In genomic region chr16:1199342-1200013, GRCh38 we compare ENCODE assay signal across 21 cellular contexts. TPM values are rescaled to one million over a fixed set of nuclear protein-coding genes. Genes with fewer than 3 reads are reported as not detected.
DNase-seq lines count a peak whose midpoint lies in the region; ATAC-seq and TF ChIP-seq lines count a peak whose summit lies in the region.
"Had no signal": no experiment of that assay in that cellular context is flagged by ENCODE, and none has a peak within 500 bp of the region (broad histone marks: within the 10 kb centered on the region; RNA-seq: fewer than 3 reads in every experiment).

No MANE protein-coding gene starts in this region.

- H3K9me3 ChIP-seq in BE2C (no peaks in the 10 kb centered on the region), HCT116 (ENCODE audit: control insufficient read depth in 1 of 2, insufficient read depth in 1 of 2, low read depth in 1 of 2, low read length in 2 of 2) (no peaks in the 10 kb centered on the region)

- DNase-seq in BE2C (peak; percentile 52), HCT116 (ENCODE audit: low read depth, low spot score) (no peak), glutamatergic neuron (no peak), glomerular visceral epithelial cell (ENCODE audit: extremely low spot score) (no peak), KBM-7 (no peak)
- peak; percentile 21 for DNase-seq in activated CD8-positive, alpha-beta T cell treated with anti-CD3 and anti-CD28 coated beads for 36 hours
- DNase-seq: COR-L47; DMS153; NCI-H1105 treated with DMSO at 0.1 percent for 48 hours; NCI-H187; NCI-H2171 treated with DMSO at 0.1 percent for 48 hours; NCI-H446 treated with DMSO at 0.1 percent for 48 hours; NK-92 treated with Interleukin-12 subunit alpha and Interleukin-12 subunit beta, amount 100 ng/mL, for 24 hours; OCI-M1; SHP77 treated with DMSO at 0.1 percent for 48 hours had no signal

- peak; percentile 36 for ATAC-seq in HCT116
- ATAC-seq in activated CD8-positive, alpha-beta T cell treated with anti-CD3 and anti-CD28 coated beads for 36 hours = peak; percentile 41
- no peak for ATAC-seq in esophagus mucosa

- no peak overlapping the region for H3K27ac ChIP-seq in HCT116 (ENCODE audit: low read depth, low read length)

- no peak for TF ChIP-seq RAD21 in HCT116 (IDR thresholded peaks at IDR 0.05; ENCODE audit: low read depth)

- H3K9me3 Mint-ChIP-seq in activated CD8-positive, alpha-beta T cell treated with anti-CD3 and anti-CD28 coated beads for 36 hours = no peaks in the 10 kb centered on the region
- H3K9me3 Mint-ChIP-seq in glutamatergic neuron (ENCODE audit: unreplicated experiment) = peaks cover 22% of the 10 kb centered on the region
- H3K9me3 Mint-ChIP-seq: IgD-negative memory B cell had no signal

- CTCF ChIA-PET in HCT116 (lab: Charles Lee) = no interaction called here
- CTCF ChIA-PET in activated CD8-positive, alpha-beta T cell treated with anti-CD3 and anti-CD28 coated beads for 36 hours (lab: Charles Lee) = no interaction called here

- H3K4me1 ChIP-seq in BE2C (peaks cover 6% of the 10 kb centered on the region), HCT116 (ENCODE audit: control insufficient read depth in 1 of 2, insufficient read depth in 2 of 2, low read length in 2 of 2) (peaks cover 0 to 23% of the 10 kb centered on the region in 2 experiments; a peak in 3 of 4 replicates)

- POLR2A ChIA-PET in HCT116 (lab: Charles Lee) = no interaction called here
- POLR2A ChIA-PET in activated CD8-positive, alpha-beta T cell treated with anti-CD3 and anti-CD28 coated beads for 36 hours (lab: Charles Lee) = no interaction called here

- H3K4me3 Mint-ChIP-seq in activated CD8-positive, alpha-beta T cell treated with anti-CD3 and anti-CD28 coated beads for 36 hours = no peak overlapping the region
- H3K4me3 Mint-ChIP-seq in glutamatergic neuron (ENCODE audit: unreplicated experiment) = peak overlapping the region; percentile 49
- H3K4me3 Mint-ChIP-seq: IgD-negative memory B cell had no signal

- no peaks in the 10 kb centered on the region for H4K20me1 ChIP-seq in HCT116 (ENCODE audit: insufficient read depth)

- in situ Hi-C loops in KBM-7 (cut with MboI; ENCODE audit: low pct_unique_long_range_greater_than_20kb, low sequenced_read_pairs) = no loop called here

- RAD21 ChIA-PET in HCT116 (lab: Charles Lee; ENCODE audit: low non-redundant PET in 1 of 2, low total read pairs in 2 of 2, uncharacterized antibody in 2 of 2, unreplicated experiment in 2 of 2) = interaction anchor here in 1 of 2 experiments (0.6 kb wide), 1 partner anchor 18 kb away, joined by 3 read pairs; no protein-coding TSS in a partner anchor

- H3K4me3 ChIP-seq in BE2C (ENCODE audit: low read depth, low read length) (no peak overlapping the region), HCT116 (replicated peaks in 1 of 2; ENCODE audit: low read depth in 1 of 2, low read length in 2 of 2) (no peak overlapping the region)

- H3K79me2 ChIP-seq in HCT116 (ENCODE audit: insufficient read depth, low read length) = no peaks in the 10 kb centered on the region

- intact Hi-C loops in HCT116 (cut with micrococcal nuclease) = no loop called here
- intact Hi-C loops in activated CD8-positive, alpha-beta T cell treated with anti-CD3 and anti-CD28 coated beads for 36 hours (cut with micrococcal nuclease) = no loop called here

- no peaks in the 10 kb centered on the region for H3K9me2 ChIP-seq in HCT116 (ENCODE audit: insufficient read depth)

- BruUV-seq in HCT116 (replicated peaks; lab: Mats Ljungman, UMichigan) = no TSS peak

- no peaks in the 10 kb centered on the region for H3K36me3 Mint-ChIP-seq in activated CD8-positive, alpha-beta T cell treated with anti-CD3 and anti-CD28 coated beads for 36 hours (ENCODE audit: low read depth)
- no peaks in the 10 kb centered on the region for H3K36me3 Mint-ChIP-seq in glutamatergic neuron (ENCODE audit: unreplicated experiment)
- H3K36me3 Mint-ChIP-seq: IgD-negative memory B cell had no signal

- H3K9ac ChIP-seq in HCT116 (ENCODE audit: low read length) = no peak overlapping the region

- no peak overlapping the region for H3K27ac Mint-ChIP-seq in activated CD8-positive, alpha-beta T cell treated with anti-CD3 and anti-CD28 coated beads for 36 hours
- peak overlapping the region; percentile 77 for H3K27ac Mint-ChIP-seq in glutamatergic neuron (ENCODE audit: unreplicated experiment)
- H3K27ac Mint-ChIP-seq: IgD-negative memory B cell had no signal

- no peak overlapping the region for H2AFZ ChIP-seq in HCT116 (ENCODE audit: low read depth, low read length, poor library complexity, severe bottlenecking)

- TF ChIP-seq CTCF in BE2C (IDR thresholded peaks at IDR 0.05; ENCODE audit: low read depth, low read length) = no peak
- TF ChIP-seq CTCF in HCT116 (IDR thresholded peaks at IDR 0.05 in 2 of 3, conservative IDR thresholded peaks at IDR 0.05 in 1 of 3; ENCODE audit: borderline replicate concordance in 1 of 3, insufficient read depth in 1 of 3, low read depth in 2 of 3, low read length in 2 of 3) = no peak
- TF ChIP-seq CTCF in activated CD8-positive, alpha-beta T cell treated with anti-CD3 and anti-CD28 coated beads for 36 hours (IDR thresholded peaks at IDR 0.05) = no peak
- no peak for TF ChIP-seq CTCF in glutamatergic neuron (IDR thresholded peaks at IDR 0.05; ENCODE audit: partially characterized antibody, unreplicated experiment)

- TF ChIP-seq POLR2A in HCT116 (IDR thresholded peaks at IDR 0.05; ENCODE audit: borderline replicate concordance, extremely low read depth, insufficient read depth, insufficient read length) = no peak

- no peaks in the 10 kb centered on the region for H3K36me3 ChIP-seq in BE2C
- no peaks in the 10 kb centered on the region for H3K36me3 ChIP-seq in HCT116 (ENCODE audit: control insufficient read depth in 1 of 2, insufficient read depth in 2 of 2, low read length in 2 of 2)

- no peak overlapping the region for H3K4me2 ChIP-seq in HCT116 (ENCODE audit: low read length)

- H3K27me3 ChIP-seq in BE2C = no peaks in the 10 kb centered on the region; the same call in 1 of the 2 replicates
- no peaks in the 10 kb centered on the region for H3K27me3 ChIP-seq in HCT116 (ENCODE audit: insufficient read depth, low read length)

- no peaks in the 10 kb centered on the region for H3K27me3 Mint-ChIP-seq in activated CD8-positive, alpha-beta T cell treated with anti-CD3 and anti-CD28 coated beads for 36 hours
- peaks cover 9% of the 10 kb centered on the region for H3K27me3 Mint-ChIP-seq in glutamatergic neuron (ENCODE audit: unreplicated experiment)
- H3K27me3 Mint-ChIP-seq: IgD-negative memory B cell had no signal

- H3K4me1 Mint-ChIP-seq in activated CD8-positive, alpha-beta T cell treated with anti-CD3 and anti-CD28 coated beads for 36 hours (ENCODE audit: low read depth) = no peaks in the 10 kb centered on the region
- H3K4me1 Mint-ChIP-seq in glutamatergic neuron (ENCODE audit: low read depth, unreplicated experiment) = peaks cover 2% of the 10 kb centered on the region

TF ChIP-seq in HCT116, 20 proteins besides CTCF, POLR2A, EP300 and RAD21 (continues in another document):
- TF ChIP-seq JUND (IDR thresholded peaks at IDR 0.05) (no peak), CEBPB (IDR thresholded peaks at IDR 0.05; ENCODE audit: low read depth) (no peak), YY1 (IDR thresholded peaks at IDR 0.05; ENCODE audit: extremely low read depth, insufficient replicate concordance, low read depth, low read length) (no peak), FOSL1 (IDR thresholded peaks at IDR 0.05; ENCODE audit: low read depth) (no peak), ELF1 (IDR thresholded peaks at IDR 0.05; ENCODE audit: borderline replicate concordance, low read depth) (no peak), EGR1 (IDR thresholded peaks at IDR 0.05; ENCODE audit: low read depth) (no peak), SP1 (IDR thresholded peaks at IDR 0.05; ENCODE audit: low read depth) (no peak), ZNF274 (IDR thresholded peaks at IDR 0.05; ENCODE audit: low read depth, low read length) (no peak), CBX3 (IDR thresholded peaks at IDR 0.05; ENCODE audit: low read depth) (no peak), ATF3 (IDR thresholded peaks at IDR 0.05) (no peak), TCF7L2 (IDR thresholded peaks at IDR 0.05; ENCODE audit: borderline replicate concordance, extremely low read depth, insufficient read depth, insufficient read length) (no peak), EZH2 (IDR thresholded peaks at IDR 0.05) (no peak), SIN3A (IDR thresholded peaks at IDR 0.05; ENCODE audit: low read depth) (no peak)

RNA-seq across cellular contexts. Expression of gene TPSG1, which starts 25.6 kb away (rescaled TPM):
- not detected for polyA plus RNA-seq in BE2C (2012; ENCODE audit: insufficient read depth, insufficient read length, low read depth)
- total RNA-seq in HCT116 (2021; ENCODE audit: unreplicated experiment) (not detected), glutamatergic neuron (ENCODE audit: unreplicated experiment) (not detected), esophagus mucosa (0.24 TPM)
- 0.10 and 0.16 TPM in 2 replicates for polyA plus RNA-seq in HCT116 (2012)
- total RNA-seq in activated CD8-positive, alpha-beta T cell treated with anti-CD3 and anti-CD28 coated beads for 36 hours = not detected
- total RNA-seq: A673, LHCN-M2 had no signal
- polyA plus RNA-seq: IgD-negative memory B cell had no signal

RNA-seq across cellular contexts. Expression of gene TPSB2, which starts 30.5 kb away (rescaled TPM):
- not detected for polyA plus RNA-seq in BE2C (2012; ENCODE audit: insufficient read depth, insufficient read length, low read depth)
- not detected for total RNA-seq in HCT116 (2021; ENCODE audit: unreplicated experiment)
- not detected in 2 replicates for polyA plus RNA-seq in HCT116 (2012)
- not detected for total RNA-seq in activated CD8-positive, alpha-beta T cell treated with anti-CD3 and anti-CD28 coated beads for 36 hours
- not detected for total RNA-seq in glutamatergic neuron (ENCODE audit: unreplicated experiment)
- total RNA-seq in esophagus mucosa = 4.5 TPM
- total RNA-seq: HT-29, LHCN-M2, RPMI7951 had no signal
- polyA plus RNA-seq: IgD-negative memory B cell had no signal

RNA-seq across cellular contexts. Expression of gene TPSAB1, which starts 41.0 kb away (rescaled TPM):
- polyA plus RNA-seq in BE2C (2012; ENCODE audit: insufficient read depth, insufficient read length, low read depth) = not detected
- total RNA-seq in HCT116 (2021; ENCODE audit: unreplicated experiment) = 0.25 TPM
- not detected in 2 replicates for polyA plus RNA-seq in HCT116 (2012)
- total RNA-seq in activated CD8-positive, alpha-beta T cell treated with anti-CD3 and anti-CD28 coated beads for 36 hours = not detected
- total RNA-seq in glutamatergic neuron (ENCODE audit: unreplicated experiment) = not detected
- total RNA-seq in esophagus mucosa = 4.6 TPM
- total RNA-seq: HT-29, LHCN-M2 had no signal
- polyA plus RNA-seq: IgD-negative memory B cell had no signal

RNA-seq across cellular contexts. Expression of gene CACNA1H, which starts 46.6 kb away (rescaled TPM):
- 3.6 TPM for polyA plus RNA-seq in BE2C (2012; ENCODE audit: insufficient read depth, insufficient read length, low read depth)
- total RNA-seq in HCT116 (2021; ENCODE audit: unreplicated experiment) (24.3 TPM), glutamatergic neuron (ENCODE audit: unreplicated experiment) (161 TPM), esophagus mucosa (1.1 TPM)
- 26.8 and 30.7 TPM in 2 replicates for polyA plus RNA-seq in HCT116 (2012)
- total RNA-seq in activated CD8-positive, alpha-beta T cell treated with anti-CD3 and anti-CD28 coated beads for 36 hours = under 1 TPM; 0.27 to 0.34 TPM
- total RNA-seq: LHCN-M2, RPMI7951 had no signal
- polyA plus RNA-seq: IgD-negative memory B cell had no signal

RNA-seq across cellular contexts. Expression of gene TPSD1, which starts 56.4 kb away (rescaled TPM):
- not detected for polyA plus RNA-seq in BE2C (2012; ENCODE audit: insufficient read depth, insufficient read length, low read depth)
- total RNA-seq in HCT116 (2021; ENCODE audit: unreplicated experiment) = not detected
- not detected in 2 replicates for polyA plus RNA-seq in HCT116 (2012)
- total RNA-seq in activated CD8-positive, alpha-beta T cell treated with anti-CD3 and anti-CD28 coated beads for 36 hours = not detected
- not detected for total RNA-seq in glutamatergic neuron (ENCODE audit: unreplicated experiment)
- total RNA-seq in esophagus mucosa = not detected
- total RNA-seq: HT-29, LHCN-M2, RPMI7951 had no signal
- polyA plus RNA-seq: IgD-negative memory B cell had no signal

Comparison
In these comparisons a context has a peak if more than half of its experiments do, and no peak if none do; other contexts are left out.
1. DNase-seq: peak in BE2C (single experiment) and activated CD8-positive, alpha-beta T cell treated with anti-CD3 and anti-CD28 coated beads for 36 hours (single experiment); none in HCT116 (single experiment), glutamatergic neuron (single experiment), glomerular visceral epithelial cell (single experiment) and KBM-7 (single experiment).